ENCODE assay signal across 28 cellular contexts in genomic region chr3:120017692-120018091, GRCh38.
"Had no signal": no experiment of that assay in that cellular context is flagged by ENCODE, and none has a peak within 500 bp of the region (broad histone marks: within the 10 kb centered on the region; RNA-seq: fewer than 3 reads in every experiment).

No MANE protein-coding gene starts in this region.

- DNase-seq: activated CD4-positive, alpha-beta T cell treated with anti-CD3 and anti-CD28 coated beads for 1 hour; activated CD4-positive, alpha-beta T cell treated with anti-CD3 and anti-CD28 coated beads, Interleukin-2, amount 50 U/mL, for 4 hours; activated CD8-positive, alpha-beta memory T cell treated with anti-CD3 and anti-CD28 coated beads, Interleukin-2, amount 50 U/mL, for 48 hours; activated effector memory CD4-positive, alpha-beta T cell treated with anti-CD3 and anti-CD28 coated beads, Interleukin-2, amount 50 U/mL, for 16 hours; activated naive CD4-positive, alpha-beta T cell treated with anti-CD3 and anti-CD28 coated beads, Interleukin-2, amount 10 ng/mL, durations not matched to agents 7 days and 5 days; activated T-cell treated with anti-CD3 and anti-CD28 coated beads, Interleukin-2, amount 50 U/mL, for 4 hours; anterior cingulate cortex; body of pancreas; dermis blood vessel endothelial cell; effector CD8-positive, alpha-beta T cell; foreskin keratinocyte; kidney; lower lobe of right lung; mesendoderm; mucosa of descending colon; retina; sigmoid colon; stimulated activated CD4-positive, alpha-beta T cell treated with anti-CD3 and anti-CD28 coated beads, Interleukin-15, amount 100 ng/mL, for 24 hours; stimulated activated CD4-positive, alpha-beta T cell treated with anti-CD3 and anti-CD28 coated beads, Interleukin-2, amount 100 ng/mL, for 48 hours; stimulated activated CD8-positive, alpha-beta memory T cell treated with anti-CD3 and anti-CD28 coated beads, Interleukin-4, amount 100 ng/mL, for 48 hours; stimulated activated naive CD4-positive, alpha-beta T cell; T-cell; upper lobe of left lung had no signal

- H3K27me3 ChIP-seq: body of pancreas, foreskin keratinocyte, neural progenitor cell, sigmoid colon, upper lobe of left lung had no signal

- H3K27ac ChIP-seq: body of pancreas, foreskin keratinocyte, lower lobe of right lung, neural progenitor cell, sigmoid colon, upper lobe of left lung, VCaP had no signal

- H3K4me3 Mint-ChIP-seq: activated naive CD4-positive, alpha-beta T cell treated with anti-CD3 and anti-CD28 coated beads, Interleukin-2, amount 10 ng/mL, durations not matched to agents 7 days and 5 days; activated T-cell treated with anti-CD3 and anti-CD28 coated beads, Interleukin-2, amount 50 U/mL, for 4 hours; neural progenitor cell; T-cell; T-helper 2 cell treated with Interferon-gamma antibody and Interleukin-4, amounts not matched to agents 5 μg/mL and 100 μg/mL, for 36 hours had no signal

- ATAC-seq: activated T-cell treated with anti-CD3 and anti-CD28 coated beads, Interleukin-2, amount 50 U/mL, for 4 hours; body of pancreas; foreskin keratinocyte; lower lobe of right lung; mucosa of descending colon; T-cell had no signal

- H3K27me3 Mint-ChIP-seq: activated naive CD4-positive, alpha-beta T cell treated with anti-CD3 and anti-CD28 coated beads, Interleukin-2, amount 10 ng/mL, durations not matched to agents 7 days and 5 days; progenitor cell of endocrine pancreas; T-cell had no signal

- H3K4me3 ChIP-seq: body of pancreas, lower lobe of right lung, mucosa of descending colon, neural progenitor cell, sigmoid colon, smooth muscle cell, upper lobe of left lung had no signal

- H3K9me3 Mint-ChIP-seq: activated naive CD4-positive, alpha-beta T cell treated with anti-CD3 and anti-CD28 coated beads, Interleukin-2, amount 10 ng/mL, durations not matched to agents 7 days and 5 days; activated T-cell treated with anti-CD3 and anti-CD28 coated beads, Interleukin-2, amount 50 U/mL, for 4 hours; T-cell; T-helper 2 cell treated with Interferon-gamma antibody and Interleukin-4, amounts not matched to agents 5 μg/mL and 100 μg/mL, for 36 hours had no signal

- H3K27ac Mint-ChIP-seq: activated naive CD4-positive, alpha-beta T cell treated with anti-CD3 and anti-CD28 coated beads, Interleukin-2, amount 10 ng/mL, durations not matched to agents 7 days and 5 days; neural progenitor cell; progenitor cell of endocrine pancreas; T-cell; T-helper 2 cell treated with Interferon-gamma antibody and Interleukin-4, amounts not matched to agents 5 μg/mL and 100 μg/mL, for 36 hours had no signal

- H3K36me3 ChIP-seq: lower lobe of right lung, neural progenitor cell, sigmoid colon, upper lobe of left lung had no signal

- H3K9me3 ChIP-seq: body of pancreas, lower lobe of right lung, mucosa of descending colon, sigmoid colon, upper lobe of left lung had no signal
